Comparison of ENCODE assay signal across 20 cellular contexts in the genomic region with DNA sequence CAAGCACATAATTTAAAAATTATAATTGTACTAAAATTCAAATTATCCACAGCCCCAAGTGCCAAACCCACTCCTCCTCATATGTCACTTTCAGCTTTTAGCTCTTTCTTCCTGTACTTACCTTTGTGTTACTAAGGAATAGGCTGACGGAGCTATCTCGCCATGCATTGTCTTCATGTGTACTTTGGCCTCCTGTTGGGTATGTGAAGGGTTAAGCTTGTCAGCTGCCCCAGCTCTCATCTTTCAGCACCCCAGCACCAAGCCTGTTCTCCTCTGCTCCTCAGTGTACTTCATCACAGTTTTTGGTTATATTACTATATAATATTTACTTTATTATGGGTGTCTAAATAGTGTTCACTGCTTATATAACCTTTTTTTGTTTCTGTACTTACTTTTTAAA.
"Had no signal": no experiment of that assay in that cellular context is flagged by ENCODE, and none has a peak within 500 bp of the region (broad histone marks: within the 10 kb centered on the region; RNA-seq: fewer than 3 reads in every experiment).

No MANE protein-coding gene starts in this region.

- H3K9me3 Mint-ChIP-seq: nephron; stimulated activated naive CD8-positive, alpha-beta T cell treated with anti-CD3 and anti-CD28 coated beads, Interleukin-15, Interleukin-2, amounts not matched to agents 100 ng/mL and 50 ng/mL, for 24 hours; T-helper 1 cell treated with Interleukin-12 subunit alpha and Interleukin-12 subunit beta and Interleukin-4 antibody, amounts not matched to agents 30 μg/mL and 1 μg/mL, for 36 hours; type B pancreatic cell had no signal

- FAIRE-seq: bronchial epithelial cell, islet of Langerhans, small intestine had no signal

- H3K4me3 Mint-ChIP-seq: activated CD4-positive, alpha-beta T cell treated with anti-CD3 and anti-CD28 coated beads for 36 hours; activated CD8-positive, alpha-beta T cell treated with anti-CD3 and anti-CD28 coated beads, Interleukin-2, amount 10 ng/mL, durations not matched to agents 7 days and 5 days; activated T-cell treated with anti-CD3 and anti-CD28 coated beads, Interleukin-2, amount 50 U/mL, for 72 hours; nephron; stimulated activated naive CD8-positive, alpha-beta T cell treated with anti-CD3 and anti-CD28 coated beads, Interleukin-15, Interleukin-2, amounts not matched to agents 100 ng/mL and 50 ng/mL, for 24 hours; T-helper 1 cell treated with Interleukin-12 subunit alpha and Interleukin-12 subunit beta and Interleukin-4 antibody, amounts not matched to agents 30 μg/mL and 1 μg/mL, for 36 hours; type B pancreatic cell had no signal

- H3K27me3 ChIP-seq: ascending aorta, gastroesophageal sphincter, heart right ventricle had no signal

- H3K27ac ChIP-seq: ascending aorta, gastroesophageal sphincter, heart right ventricle, WERI-Rb-1 had no signal

- H3K4me1 Mint-ChIP-seq: nephron had no signal

- H3K27ac Mint-ChIP-seq: activated CD8-positive, alpha-beta T cell treated with anti-CD3 and anti-CD28 coated beads, Interleukin-2, amount 10 ng/mL, durations not matched to agents 7 days and 5 days; nephron; T-helper 1 cell treated with Interleukin-12 subunit alpha and Interleukin-12 subunit beta and Interleukin-4 antibody, amounts not matched to agents 30 μg/mL and 1 μg/mL, for 36 hours; type B pancreatic cell had no signal

- H3K4me1 ChIP-seq: ascending aorta, gastroesophageal sphincter, heart right ventricle had no signal

- H3K27me3 Mint-ChIP-seq: activated CD4-positive, alpha-beta T cell treated with anti-CD3 and anti-CD28 coated beads for 36 hours; stimulated activated naive CD8-positive, alpha-beta T cell treated with anti-CD3 and anti-CD28 coated beads, Interleukin-15, Interleukin-2, amounts not matched to agents 100 ng/mL and 50 ng/mL, for 24 hours; type B pancreatic cell had no signal

- H3K4me3 ChIP-seq: ascending aorta, gastroesophageal sphincter, heart right ventricle, mucosa of descending colon had no signal

- ATAC-seq: activated CD4-positive, alpha-beta T cell treated with anti-CD3 and anti-CD28 coated beads for 36 hours; activated CD8-positive, alpha-beta T cell treated with anti-CD3 and anti-CD28 coated beads, Interleukin-2, amount 10 ng/mL, durations not matched to agents 7 days and 5 days; activated T-cell treated with anti-CD3 and anti-CD28 coated beads, Interleukin-2, amount 50 U/mL, for 72 hours; gastroesophageal sphincter; heart right ventricle; mucosa of descending colon; right cardiac atrium; SK-N-SH treated with all-trans-retinoic acid at 6 μM for 48 hours had no signal

- DNase-seq: activated CD4-positive, alpha-beta T cell treated with anti-CD3 and anti-CD28 coated beads for 36 hours; activated CD8-positive, alpha-beta memory T cell treated with anti-CD3 and anti-CD28 coated beads, Interleukin-2, amount 50 U/mL, for 4 hours; activated CD8-positive, alpha-beta T cell treated with anti-CD3 and anti-CD28 coated beads, Interleukin-2, amount 10 ng/mL, durations not matched to agents 7 days and 5 days; activated T-cell treated with anti-CD3 and anti-CD28 coated beads, Interleukin-2, amount 50 U/mL, for 72 hours; heart right ventricle; mucosa of descending colon; occipital lobe; right cardiac atrium; small intestine; stimulated activated CD4-positive, alpha-beta T cell treated with anti-CD3 and anti-CD28 coated beads, Interleukin-4, amount 100 ng/mL, for 24 hours; WERI-Rb-1 had no signal

- H3K36me3 ChIP-seq: WERI-Rb-1 had no signal

- H3K9me3 ChIP-seq: ascending aorta, gastroesophageal sphincter, heart right ventricle, mucosa of descending colon had no signal
